In the genomic region with DNA sequence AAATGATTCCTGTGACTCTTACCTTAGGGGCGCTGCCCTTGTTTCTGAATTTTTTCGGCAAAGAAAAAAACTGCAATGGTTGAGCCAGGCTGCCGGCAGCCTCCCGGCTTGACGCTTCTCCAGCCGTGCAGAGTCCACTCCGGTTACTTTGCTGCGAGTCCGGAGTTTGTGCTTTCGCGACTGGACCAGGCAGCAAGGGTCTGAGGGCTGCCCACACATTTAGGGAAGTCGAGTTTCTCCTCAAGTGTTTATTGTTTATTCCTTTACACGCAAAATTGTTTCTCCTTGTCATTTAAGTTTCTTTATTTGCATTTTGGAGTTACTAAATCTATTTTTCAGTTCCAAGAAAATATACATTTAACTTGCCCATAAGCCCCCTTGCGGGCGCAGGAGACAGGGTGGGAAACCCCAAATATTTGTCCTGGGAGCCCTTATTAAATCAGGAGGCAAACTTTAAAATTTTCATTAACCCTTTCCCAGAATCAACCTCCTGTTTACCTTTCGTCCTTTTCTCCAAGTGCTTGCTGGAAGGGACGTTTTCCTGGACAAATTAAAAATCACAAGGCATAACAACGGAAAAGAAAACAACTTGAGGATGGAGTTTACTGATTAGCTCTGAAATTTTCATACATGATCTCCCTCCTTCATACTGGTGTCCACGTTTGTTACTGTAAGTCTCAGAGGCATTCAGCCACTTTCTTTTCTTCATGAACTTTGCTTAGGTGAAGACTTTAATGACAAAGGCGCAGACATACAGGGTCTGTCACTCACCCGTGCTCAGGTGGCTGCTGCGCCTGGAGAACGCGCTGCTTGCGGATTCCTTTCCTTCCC, we compare ENCODE assay signal across 13 cellular contexts. TPM values are rescaled to one million over a fixed set of nuclear protein-coding genes. Genes with fewer than 3 reads are reported as not detected.
DNase-seq lines count a peak whose midpoint lies in the region; ATAC-seq and TF ChIP-seq lines count a peak whose summit lies in the region.
"Had no signal": no experiment of that assay in that cellular context is flagged by ENCODE, and none has a peak within 500 bp of the region (broad histone marks: within the 10 kb centered on the region; RNA-seq: fewer than 3 reads in every experiment).

No MANE protein-coding gene starts in this region.

- peak overlapping the region; percentile 13 for H3K4me3 ChIP-seq in astrocyte of the spinal cord (ENCODE audit: low read depth, low read length)

- peaks cover 2 to 3% of the 10 kb centered on the region in 2 donors for H3K36me3 Mint-ChIP-seq in stimulated activated naive B cell treated with anti-CD40 and anti-IgM and Interleukin-4, amounts not matched to agents 10 μg/mL and 1 μg/mL and 100 μg/mL, for 72 hours
- H3K36me3 Mint-ChIP-seq: memory B cell had no signal

- peak overlapping the region; percentile 63 for H3K27ac Mint-ChIP-seq in stimulated activated naive B cell treated with anti-CD40 and anti-IgM and Interleukin-4, amounts not matched to agents 10 μg/mL and 1 μg/mL and 100 μg/mL, for 72 hours
- H3K27ac Mint-ChIP-seq: memory B cell had no signal

- H3K4me1 Mint-ChIP-seq in stimulated activated naive B cell treated with anti-CD40 and anti-IgM and Interleukin-4, amounts not matched to agents 10 μg/mL and 1 μg/mL and 100 μg/mL, for 72 hours: peaks cover 8 to 9% of the 10 kb centered on the region in 2 donors
- H3K4me1 Mint-ChIP-seq: memory B cell had no signal

- in situ Hi-C loops in astrocyte of the spinal cord (cut with HindIII; ENCODE audit: low sequenced_read_pairs): no loop called here

- peaks cover 31 to 54% of the 10 kb centered on the region in 2 donors for H3K27me3 Mint-ChIP-seq in stimulated activated naive B cell treated with anti-CD40 and anti-IgM and Interleukin-4, amounts not matched to agents 10 μg/mL and 1 μg/mL and 100 μg/mL, for 72 hours

- H3K9me3 Mint-ChIP-seq in stimulated activated naive B cell treated with anti-CD40 and anti-IgM and Interleukin-4, amounts not matched to agents 10 μg/mL and 1 μg/mL and 100 μg/mL, for 72 hours: no peaks in the 10 kb centered on the region
- H3K9me3 Mint-ChIP-seq: memory B cell had no signal

- no peak for ATAC-seq in stimulated activated naive B cell treated with anti-CD40 and anti-IgM and Interleukin-4, amounts not matched to agents 10 μg/mL and 1 μg/mL and 100 μg/mL, for 72 hours (replicated peaks)
- no peak for ATAC-seq in HG03520 (IDR thresholded peaks at IDR 0.05; ENCODE audit: unreplicated experiment)
- ATAC-seq in esophagus mucosa: no peak
- ATAC-seq: HCT116 had no signal

- peak; percentile 10 for DNase-seq in NCI-H1092 treated with DMSO at 0.1 percent for 48 hours (lab: John Stamatoyannopoulos, UW)
- no peak for DNase-seq in NCI-H1092 (lab: John Stamatoyannopoulos, UW)
- DNase-seq in astrocyte of the spinal cord (ENCODE audit: low read depth, low spot score): no peak
- peak; percentile 73 for DNase-seq in left kidney (ENCODE audit: low read depth, low spot score)
- DNase-seq in stimulated activated naive B cell treated with anti-CD40 and anti-IgM and Interleukin-4, amounts not matched to agents 10 μg/mL and 1 μg/mL and 100 μg/mL, for 72 hours: no peak
- no peak for DNase-seq in posterior vena cava (ENCODE audit: low spot score)
- DNase-seq: adrenal gland, NCI-H526 treated with DMSO at 0.1 percent for 48 hours had no signal

- intact Hi-C loops in posterior vena cava (cut with DNase I): no loop called here

- TF ChIP-seq CTCF in astrocyte of the spinal cord (IDR thresholded peaks at IDR 0.05; ENCODE audit: low read depth, low read length): peak; percentile 19

- H3K4me3 Mint-ChIP-seq in stimulated activated naive B cell treated with anti-CD40 and anti-IgM and Interleukin-4, amounts not matched to agents 10 μg/mL and 1 μg/mL and 100 μg/mL, for 72 hours: peak overlapping the region in 1 of 2 donors; percentile 31
- H3K4me3 Mint-ChIP-seq: memory B cell had no signal

RNA-seq across cellular contexts. Expression of gene PDE10A, which starts 1.7 kb away (rescaled TPM):
- 0.72 TPM for total RNA-seq in esophagus mucosa
- 10 to 100 TPM; 10.7 to 13.0 TPM for total RNA-seq in posterior vena cava
- total RNA-seq: G401 had no signal

Comparison
In these comparisons a context has a peak if more than half of its experiments do, and no peak if none do; other contexts are left out.
1. DNase-seq: peak in NCI-H1092 treated with DMSO at 0.1 percent for 48 hours (single experiment) and left kidney (single experiment); none in NCI-H1092 (single experiment), astrocyte of the spinal cord (single experiment), stimulated activated naive B cell treated with anti-CD40 and anti-IgM and Interleukin-4, amounts not matched to agents 10 μg/mL and 1 μg/mL and 100 μg/mL, for 72 hours (single experiment) and posterior vena cava (single experiment).